In genomic region chr1:39676951-39677350, GRCh38 we compare ENCODE assay signal across 35 cellular contexts. TPM values are rescaled to one million over a fixed set of nuclear protein-coding genes. Genes with fewer than 3 reads are reported as not detected.
DNase-seq lines count a peak whose midpoint lies in the region; ATAC-seq, FAIRE-seq and TF ChIP-seq lines count a peak whose summit lies in the region.
"Had no signal": no experiment of that assay in that cellular context is flagged by ENCODE, and none has a peak within 500 bp of the region (broad histone marks: within the 10 kb centered on the region; RNA-seq: fewer than 3 reads in every experiment).

No MANE protein-coding gene starts in this region.

- no peaks in the 10 kb centered on the region for H3K9me3 ChIP-seq in T-helper 17 cell (ENCODE audit: control insufficient read depth, low read length, poor library complexity, severe bottlenecking)
- H3K9me3 ChIP-seq: A549, HAP-1, sigmoid colon, suprapubic skin had no signal

- no peak for ATAC-seq in T-helper 17 cell
- no peak for ATAC-seq in GM21381 (IDR thresholded peaks at IDR 0.05; ENCODE audit: unreplicated experiment)
- ATAC-seq: A549; effector memory CD8-positive, alpha-beta T cell; left lobe of liver; Right ventricle myocardium inferior; SK-N-SH treated with all-trans-retinoic acid at 6 μM for 48 hours; stimulated activated memory B cell treated with anti-CD40 and anti-IgM and Interleukin-4, amounts not matched to agents 10 μg/mL and 1 μg/mL and 100 μg/mL, for 72 hours had no signal

- intact Hi-C loops in posterior vena cava (cut with DNase I), result no loop called here
- intact Hi-C loops in cardiac septum (cut with DNase I), result no loop called here

- no peak for FAIRE-seq in H54 (lab: Jason Lieb, UNC)
- FAIRE-seq: A549, GM12891 had no signal

- no peak for TF ChIP-seq POLR2A in H54 (IDR thresholded peaks at IDR 0.05; ENCODE audit: low read depth, low read length)

- DNase-seq in A172 (ENCODE audit: low spot score), result peak; percentile 32
- peak; percentile 74 for DNase-seq in H54 (ENCODE audit: insufficient read length, low spot score)
- no peak for DNase-seq in T-helper 17 cell
- DNase-seq in posterior vena cava (ENCODE audit: low spot score), result peak; percentile 35
- DNase-seq in cardiac septum (ENCODE audit: low spot score), result no peak
- DNase-seq in SHP77 treated with DMSO at 0.1 percent for 48 hours (lab: John Stamatoyannopoulos, UW), result no peak
- DNase-seq in stimulated activated CD4-positive, alpha-beta T cell treated with anti-CD3 and anti-CD28 coated beads, Interleukin-2, amount 100 ng/mL, for 48 hours, result no peak
- DNase-seq: activated CD4-positive, alpha-beta memory T cell treated with anti-CD3 and anti-CD28 coated beads for 36 hours; activated CD4-positive, CD25-positive, alpha-beta regulatory T cell treated with anti-CD3 and anti-CD28 coated beads, Interleukin-2, amount 50 U/mL, for 72 hours; activated naive CD4-positive, alpha-beta T cell; CD4-positive, CD25-positive, alpha-beta regulatory T cell; central memory CD4-positive, alpha-beta T cell; effector memory CD8-positive, alpha-beta T cell; IMR-90; naive B cell; NCI-H1105 treated with DMSO at 0.1 percent for 48 hours; NCI-H1930; NCI-H2171 treated with DMSO at 0.1 percent for 48 hours; NCI-H510A treated with DMSO at 0.1 percent for 48 hours; NK-92 treated with Interleukin-12 subunit alpha and Interleukin-12 subunit beta, amount 100 ng/mL, for 24 hours; sigmoid colon; stimulated activated CD4-positive, alpha-beta T cell treated with anti-CD3 and anti-CD28 coated beads, Interleukin-15, amount 100 ng/mL, for 24 hours; T-helper 2 cell had no signal

- peaks cover 10% of the 10 kb centered on the region for H3K4me1 Mint-ChIP-seq in T-helper 17 cell

- no peak overlapping the region for H3K4me3 Mint-ChIP-seq in T-helper 17 cell
- H3K4me3 Mint-ChIP-seq: activated CD4-positive, alpha-beta memory T cell treated with anti-CD3 and anti-CD28 coated beads for 36 hours; CD4-positive, CD25-positive, alpha-beta regulatory T cell; effector memory CD8-positive, alpha-beta T cell; mesothelial cell of epicardium; naive B cell; stimulated activated memory B cell treated with anti-CD40 and anti-IgM and Interleukin-4, amounts not matched to agents 10 μg/mL and 1 μg/mL and 100 μg/mL, for 72 hours had no signal

- H3K27ac Mint-ChIP-seq in T-helper 17 cell, result peak overlapping the region; percentile 66
- H3K27ac Mint-ChIP-seq: activated CD4-positive, alpha-beta memory T cell treated with anti-CD3 and anti-CD28 coated beads for 36 hours; effector memory CD8-positive, alpha-beta T cell; mesothelial cell of epicardium; naive B cell; progenitor cell of endocrine pancreas; stimulated activated memory B cell treated with anti-CD40 and anti-IgM and Interleukin-4, amounts not matched to agents 10 μg/mL and 1 μg/mL and 100 μg/mL, for 72 hours had no signal

- no peaks in the 10 kb centered on the region for H3K27me3 Mint-ChIP-seq in T-helper 17 cell
- H3K27me3 Mint-ChIP-seq: activated CD4-positive, alpha-beta memory T cell treated with anti-CD3 and anti-CD28 coated beads for 36 hours had no signal

- H3K36me3 Mint-ChIP-seq in T-helper 17 cell (ENCODE audit: low read depth), result no peaks in the 10 kb centered on the region
- H3K36me3 Mint-ChIP-seq: activated CD4-positive, alpha-beta memory T cell treated with anti-CD3 and anti-CD28 coated beads for 36 hours; mesothelial cell of epicardium; naive B cell; stimulated activated memory B cell treated with anti-CD40 and anti-IgM and Interleukin-4, amounts not matched to agents 10 μg/mL and 1 μg/mL and 100 μg/mL, for 72 hours had no signal

RNA-seq across cellular contexts. Expression of gene NT5C1A, which starts 5.0 kb away (rescaled TPM):
- total RNA-seq in A172 (2014; rRNA removed; shearing (Covaris generic)), result not detected in 2 replicates
- total RNA-seq in T-helper 17 cell (under 1 TPM; 0.31 to 0.70 TPM), posterior vena cava (1 to 10 TPM in 1 of 2 donors, under 1 TPM in 1; 0.71 to 1.1 TPM), cardiac septum (25.0 TPM)
- total RNA-seq: activated CD4-positive, alpha-beta memory T cell treated with anti-CD3 and anti-CD28 coated beads for 36 hours; epithelial cell of proximal tubule; IMR-90; left lobe of liver; mesothelial cell of epicardium; progenitor cell of endocrine pancreas; sigmoid colon; suprapubic skin had no signal

RNA-seq across cellular contexts. Expression of gene HPCAL4, which starts 14.3 kb away (rescaled TPM):
- 0.05 TPM in 1 of 2 replicates, not detected in the other for total RNA-seq in A172 (2014; rRNA removed; shearing (Covaris generic))
- total RNA-seq in T-helper 17 cell, result 10 to 100 TPM; 23.4 to 30.3 TPM
- under 1 TPM in 1 of 2 donors, not detected in 1; 0.09 TPM for total RNA-seq in posterior vena cava
- total RNA-seq in cardiac septum, result 0.05 TPM
- total RNA-seq: IMR-90, progenitor cell of endocrine pancreas had no signal

RNA-seq across cellular contexts. Expression of gene HEYL, which starts 37.5 kb away (rescaled TPM):
- total RNA-seq in A172 (2014; rRNA removed; shearing (Covaris generic)), result not detected in 2 replicates
- under 1 TPM; 0.10 TPM for total RNA-seq in T-helper 17 cell
- 10 to 100 TPM; 25.2 to 47.1 TPM for total RNA-seq in posterior vena cava
- total RNA-seq in cardiac septum, result 20.5 TPM
- total RNA-seq: IMR-90 had no signal

Comparison
In these comparisons a context has a peak if more than half of its experiments do, and no peak if none do; other contexts are left out.
1. DNase-seq: peak in A172 (single experiment), H54 (single experiment) and posterior vena cava (single experiment); none in T-helper 17 cell (0 of 3), cardiac septum (single experiment), SHP77 treated with DMSO at 0.1 percent for 48 hours (single experiment) and stimulated activated CD4-positive, alpha-beta T cell treated with anti-CD3 and anti-CD28 coated beads, Interleukin-2, amount 100 ng/mL, for 48 hours (0 of 2).
2. RNA of gene NT5C1A, which starts 5.0 kb away (total RNA-seq): 25.0 TPM in cardiac septum (single experiment); 0.71 to 1.1 TPM in posterior vena cava, 0.31 to 0.70 TPM in T-helper 17 cell and not detected in A172; every median in the first group is over 10 times any median in the second.
3. RNA of gene HPCAL4, which starts 14.3 kb away (total RNA-seq): 23.4 to 30.3 TPM in T-helper 17 cell; 0.09 TPM in posterior vena cava, 0.05 TPM in cardiac septum (single experiment) and 0.05 TPM in A172; every median in the first group is over 10 times any median in the second.
4. RNA of gene HEYL, which starts 37.5 kb away (total RNA-seq): 25.2 to 47.1 TPM in posterior vena cava and 20.5 TPM in cardiac septum (single experiment); 0.10 TPM in T-helper 17 cell and not detected in A172; every median in the first group is over 10 times any median in the second.